Comparison of ENCODE assay signal across 20 cellular contexts in genomic region chr2:60603533-60604190, GRCh38.
"Had no signal": no experiment of that assay in that cellular context is flagged by ENCODE, and none has a peak within 500 bp of the region (broad histone marks: within the 10 kb centered on the region; RNA-seq: fewer than 3 reads in every experiment).

No MANE protein-coding gene starts in this region.

- H3K4me3 Mint-ChIP-seq: central memory CD8-positive, alpha-beta T cell; natural killer cell; neural crest cell had no signal

- H3K27ac ChIP-seq: dorsolateral prefrontal cortex, gastrocnemius medialis, heart right ventricle, ovary, right lobe of liver, stomach, thoracic aorta, transverse colon had no signal

- H3K36me3 Mint-ChIP-seq: natural killer cell had no signal

- H3K27ac Mint-ChIP-seq: natural killer cell had no signal

- H3K9me3 ChIP-seq: gastrocnemius medialis, ovary, right lobe of liver, thoracic aorta, transverse colon had no signal

- H3K4me1 Mint-ChIP-seq: central memory CD8-positive, alpha-beta T cell; natural killer cell had no signal

- H3K4me3 ChIP-seq: dorsolateral prefrontal cortex, gastrocnemius medialis, heart right ventricle, ovary, right lobe of liver, stomach, thoracic aorta, transverse colon had no signal

- H3K4me1 ChIP-seq: gastrocnemius medialis, heart right ventricle, right lobe of liver, stomach, transverse colon had no signal

- DNase-seq: cortex of kidney; dorsolateral prefrontal cortex; effector CD8-positive, alpha-beta T cell; gastrocnemius medialis; heart right ventricle; left colon; natural killer cell; nucleus accumbens; ovary; right lobe of liver; stimulated activated CD4-positive, alpha-beta T cell treated with anti-CD3 and anti-CD28 coated beads, Interleukin-2, amount 100 ng/mL, for 24 hours; stimulated activated naive CD4-positive, alpha-beta T cell; stomach; substantia nigra; transverse colon had no signal

- H3K9me3 Mint-ChIP-seq: central memory CD8-positive, alpha-beta T cell; natural killer cell had no signal

- H3K27me3 Mint-ChIP-seq: progenitor cell of endocrine pancreas had no signal

- H3K27me3 ChIP-seq: gastrocnemius medialis, ovary, right lobe of liver, stomach, transverse colon had no signal

- ATAC-seq: esophagus mucosa, gastrocnemius medialis, heart right ventricle, left colon, natural killer cell, right lobe of liver had no signal
